In genomic region chrX:9465380-9466114, GRCh38 we compare ENCODE assay signal across 7 cellular contexts. TPM values are rescaled to one million over a fixed set of nuclear protein-coding genes. Genes with fewer than 3 reads are reported as not detected.
A peak's percentile ranks its signal among the peaks of the same experiment; 100 is the strongest.
DNase-seq lines count a peak whose midpoint lies in the region; ATAC-seq, FAIRE-seq and TF ChIP-seq lines count a peak whose summit lies in the region.

No MANE protein-coding gene starts in this region.

- POLR2A ChIA-PET in endothelial cell of umbilical vein (lab: Charles Lee), result no interaction called here

- no peak overlapping the region for H3K4me2 ChIP-seq in endothelial cell of umbilical vein (ENCODE audit: insufficient read depth, low read length)

- H3K4me3 Mint-ChIP-seq in activated CD4-positive, alpha-beta T cell treated with anti-CD3 and anti-CD28 coated beads, Interleukin-2, amount 10 ng/mL, durations not matched to agents 24 days and 14 days, result peak overlapping the region; percentile 65
- H3K4me3 Mint-ChIP-seq in nephron, result peak overlapping the region; percentile 53 to 86 (median 66)

- no peaks in the 10 kb centered on the region for H3K36me3 ChIP-seq in endothelial cell of umbilical vein (ENCODE audit: control insufficient read depth in 2 of 2, extremely low read depth in 1 of 2, insufficient read depth in 2 of 2, low read length in 2 of 2)
- no peaks in the 10 kb centered on the region for H3K36me3 ChIP-seq in aorta (ENCODE audit: control insufficient read depth in 1 of 2, insufficient read depth in 2 of 2, low read length in 1 of 2)

- no peak for FAIRE-seq in endothelial cell of umbilical vein (lab: Jason Lieb, UNC)

- no peaks in the 10 kb centered on the region for H4K20me1 ChIP-seq in endothelial cell of umbilical vein (replicated peaks; ENCODE audit: control insufficient read depth, extremely low read depth, insufficient read depth, low read length)

- H3K27ac ChIP-seq in endothelial cell of umbilical vein (ENCODE audit: insufficient read depth, low read depth, low read length) (peak overlapping the region; percentile 37), aorta (ENCODE audit: low read depth in 1 of 2, low read length in 2 of 2) (peak overlapping the region; percentile 72 to 82)

- no peaks in the 10 kb centered on the region for H3K9me3 ChIP-seq in endothelial cell of umbilical vein (replicated peaks; ENCODE audit: control insufficient read depth, insufficient read depth, low read length)
- no peaks in the 10 kb centered on the region for H3K9me3 ChIP-seq in aorta (ENCODE audit: control insufficient read depth, low read length)

- H3K79me2 ChIP-seq in endothelial cell of umbilical vein (ENCODE audit: control insufficient read depth, insufficient read depth, low read length), result peaks cover 33% of the 10 kb centered on the region

- H3K9ac ChIP-seq in endothelial cell of umbilical vein (replicated peaks; ENCODE audit: extremely low read depth, insufficient read depth, low read length), result peak overlapping the region; percentile 56

- H3K4me1 ChIP-seq in endothelial cell of umbilical vein (ENCODE audit: control insufficient read depth, extremely low read depth, insufficient read depth, low read length) (peaks cover 15% of the 10 kb centered on the region), aorta (ENCODE audit: control insufficient read depth in 1 of 2, insufficient read depth in 2 of 2, low read length in 2 of 2) (no peaks in the 10 kb centered on the region)

- peaks cover 13% of the 10 kb centered on the region for H3K36me3 Mint-ChIP-seq in activated CD4-positive, alpha-beta T cell treated with anti-CD3 and anti-CD28 coated beads, Interleukin-2, amount 10 ng/mL, durations not matched to agents 24 days and 14 days (ENCODE audit: low read depth)
- H3K36me3 Mint-ChIP-seq in nephron (ENCODE audit: low read depth), result peaks cover 16% of the 10 kb centered on the region

- peaks cover 35% of the 10 kb centered on the region for H3K4me1 Mint-ChIP-seq in activated CD4-positive, alpha-beta T cell treated with anti-CD3 and anti-CD28 coated beads, Interleukin-2, amount 10 ng/mL, durations not matched to agents 24 days and 14 days
- peaks cover 31% of the 10 kb centered on the region for H3K4me1 Mint-ChIP-seq in nephron

- intact Hi-C loops in activated CD4-positive, alpha-beta T cell treated with anti-CD3 and anti-CD28 coated beads, Interleukin-2, amount 10 ng/mL, durations not matched to agents 24 days and 14 days (cut with micrococcal nuclease), result loop anchor here (10.0 kb wide), 1 partner anchor 239 kb away; no protein-coding TSS in a partner anchor
- intact Hi-C loops in endothelial cell of umbilical vein (cut with micrococcal nuclease), result loop anchor here (1.0 to 10.0 kb wide), 3 partner anchors 101 to 389 kb away; no protein-coding TSS in a partner anchor
- intact Hi-C loops in aorta (cut with DNase I), result loop anchor here (5.0 to 10.0 kb wide), 3 partner anchors 67 to 242 kb away; no protein-coding TSS in a partner anchor

- H3K27ac Mint-ChIP-seq in activated CD4-positive, alpha-beta T cell treated with anti-CD3 and anti-CD28 coated beads, Interleukin-2, amount 10 ng/mL, durations not matched to agents 24 days and 14 days, result peak overlapping the region; percentile 48
- H3K27ac Mint-ChIP-seq in nephron, result no peak overlapping the region

- CTCF ChIA-PET in endothelial cell of umbilical vein (lab: Charles Lee), result no interaction called here

- H3K27me3 ChIP-seq in endothelial cell of umbilical vein (ENCODE audit: control insufficient read depth in 2 of 2, insufficient read depth in 2 of 2, low read length in 2 of 2) (no peaks in the 10 kb centered on the region), aorta (ENCODE audit: control insufficient read depth in 1 of 2, insufficient read depth in 2 of 2, low read length in 1 of 2) (no peaks in the 10 kb centered on the region)

- H3K4me3 ChIP-seq in endothelial cell of umbilical vein (replicated peaks in 1 of 3; ENCODE audit: insufficient read depth in 1 of 3, low read depth in 1 of 3, low read length in 3 of 3) (peak overlapping the region; percentile 59 to 79 (median 68)), aorta (ENCODE audit: low read length in 2 of 2) (peak overlapping the region; percentile 95 to 99)

- no peaks in the 10 kb centered on the region for H3K9me1 ChIP-seq in endothelial cell of umbilical vein (replicated peaks; ENCODE audit: control insufficient read depth, extremely low read depth, insufficient read depth, low read length)

- WGBS in aorta, 2 donors, result 0 to 1% methylated on average over 63 to 87 of the region's 87 CpGs

- peak; percentile 14 for ATAC-seq in GM19043 (IDR thresholded peaks at IDR 0.05; ENCODE audit: low read depth, unreplicated experiment)
- ATAC-seq in HG03571 (IDR thresholded peaks at IDR 0.05; ENCODE audit: unreplicated experiment), result peak; percentile 26
- peak; percentile 19 for ATAC-seq in aorta (ENCODE audit: low FRiP score)

- BruUV-seq in endothelial cell of umbilical vein (replicated peaks; lab: Mats Ljungman, UMichigan), result no TSS peak

- no peak for TF ChIP-seq POLR2A in endothelial cell of umbilical vein (IDR thresholded peaks at IDR 0.05; ENCODE audit: low read depth, low read length)

- peak overlapping the region; percentile 24 for H2AFZ ChIP-seq in endothelial cell of umbilical vein (ENCODE audit: low read depth, low read length)

- DNase-seq in activated CD4-positive, alpha-beta T cell treated with anti-CD3 and anti-CD28 coated beads, Interleukin-2, amount 10 ng/mL, durations not matched to agents 24 days and 14 days, result peak; percentile 81
- peak; percentile 6 for DNase-seq in endothelial cell of umbilical vein (ENCODE audit: low read depth, low spot score)
- peak; percentile 55 to 81 for DNase-seq in aorta
- no peak for DNase-seq in NCI-H510A (lab: John Stamatoyannopoulos, UW)

- no peak for TF ChIP-seq CTCF in endothelial cell of umbilical vein (IDR thresholded peaks at IDR 0.05; ENCODE audit: extremely low read depth in 1 of 2, insufficient read depth in 1 of 2, low read depth in 1 of 2, low read length in 2 of 2)
- no peak for TF ChIP-seq CTCF in nephron (IDR thresholded peaks at IDR 0.05; ENCODE audit: unreplicated experiment in 3 of 3)

- dilution Hi-C loops in endothelial cell of umbilical vein (cut with MboI; ENCODE audit: extremely low pct_ligation_motif_present, low sequenced_read_pairs), result no loop called here

- H3K27me3 Mint-ChIP-seq in activated CD4-positive, alpha-beta T cell treated with anti-CD3 and anti-CD28 coated beads, Interleukin-2, amount 10 ng/mL, durations not matched to agents 24 days and 14 days, result peaks cover 5% of the 10 kb centered on the region
- H3K27me3 Mint-ChIP-seq in nephron (ENCODE audit: low read depth), result no peaks in the 10 kb centered on the region

- no peaks in the 10 kb centered on the region for H3K9me3 Mint-ChIP-seq in activated CD4-positive, alpha-beta T cell treated with anti-CD3 and anti-CD28 coated beads, Interleukin-2, amount 10 ng/mL, durations not matched to agents 24 days and 14 days
- H3K9me3 Mint-ChIP-seq in nephron, result peaks cover 4% of the 10 kb centered on the region

TF ChIP-seq in endothelial cell of umbilical vein, 7 proteins besides CTCF, POLR2A, EP300 and RAD21:
- TF ChIP-seq JUN (IDR thresholded peaks at IDR 0.05; ENCODE audit: borderline replicate concordance, insufficient read depth, insufficient read length, low read depth) (no peak), EZH2 (IDR thresholded peaks at IDR 0.05; ENCODE audit: borderline replicate concordance, low read depth, low read length, severe bottlenecking) (no peak), GATA2 (IDR thresholded peaks at IDR 0.05; ENCODE audit: insufficient read depth, insufficient read length, low read depth, low read length) (no peak), FOS (IDR thresholded peaks at IDR 0.05; ENCODE audit: borderline replicate concordance, insufficient read depth, low read length) (no peak), MAX (IDR thresholded peaks at IDR 0.05; ENCODE audit: insufficient read depth, insufficient read length) (no peak), MYC (IDR thresholded peaks at IDR 0.05; ENCODE audit: low read depth, low read length) (no peak), POLR2AphosphoS5 (IDR thresholded peaks at IDR 0.05; ENCODE audit: insufficient read depth, low read depth, low read length) (no peak)

RNA-seq across cellular contexts. Expression of gene TBL1X, which starts 0.7 kb away (rescaled TPM):
- 20.0 and 25.5 TPM in 2 replicates for total RNA-seq in activated CD4-positive, alpha-beta T cell treated with anti-CD3 and anti-CD28 coated beads, Interleukin-2, amount 10 ng/mL, durations not matched to agents 24 days and 14 days
- total RNA-seq in endothelial cell of umbilical vein (22.1 and 25.3 TPM in 2 replicates), aorta (10 to 100 TPM; 42.1 to 81.2 TPM)
- polyA plus RNA-seq in endothelial cell of umbilical vein (6.6 and 8.7 TPM in 2 replicates), aorta (10 to 100 TPM in 1 of 2 donors, 1 to 10 TPM in 1; 8.9 to 13.0 TPM)
- 9.3 and 10.5 TPM in 2 replicates for polyA plus RNA-seq in endothelial cell of umbilical vein (2011; cell fraction: cytosol; rRNA removed)
- 16.3 and 17.1 TPM in 2 replicates for polyA plus RNA-seq in endothelial cell of umbilical vein (2011; cell fraction: nucleus; rRNA removed)
- polyA plus RNA-seq in endothelial cell of umbilical vein (2012), result 12.8 and 13.3 TPM in 2 replicates
- 31.9 and 42.7 TPM in 2 replicates for polyA minus RNA-seq in endothelial cell of umbilical vein
- polyA minus RNA-seq in endothelial cell of umbilical vein (2011; cell fraction: cytosol; rRNA and poly(A)+ RNA removed), result 55.8 TPM
- polyA minus RNA-seq in endothelial cell of umbilical vein (2011; cell fraction: nucleus; rRNA and poly(A)+ RNA removed), result 29.2 and 32.1 TPM in 2 replicates
